Comparison of ENCODE assay signal across 1 cellular context in the genomic region with DNA sequence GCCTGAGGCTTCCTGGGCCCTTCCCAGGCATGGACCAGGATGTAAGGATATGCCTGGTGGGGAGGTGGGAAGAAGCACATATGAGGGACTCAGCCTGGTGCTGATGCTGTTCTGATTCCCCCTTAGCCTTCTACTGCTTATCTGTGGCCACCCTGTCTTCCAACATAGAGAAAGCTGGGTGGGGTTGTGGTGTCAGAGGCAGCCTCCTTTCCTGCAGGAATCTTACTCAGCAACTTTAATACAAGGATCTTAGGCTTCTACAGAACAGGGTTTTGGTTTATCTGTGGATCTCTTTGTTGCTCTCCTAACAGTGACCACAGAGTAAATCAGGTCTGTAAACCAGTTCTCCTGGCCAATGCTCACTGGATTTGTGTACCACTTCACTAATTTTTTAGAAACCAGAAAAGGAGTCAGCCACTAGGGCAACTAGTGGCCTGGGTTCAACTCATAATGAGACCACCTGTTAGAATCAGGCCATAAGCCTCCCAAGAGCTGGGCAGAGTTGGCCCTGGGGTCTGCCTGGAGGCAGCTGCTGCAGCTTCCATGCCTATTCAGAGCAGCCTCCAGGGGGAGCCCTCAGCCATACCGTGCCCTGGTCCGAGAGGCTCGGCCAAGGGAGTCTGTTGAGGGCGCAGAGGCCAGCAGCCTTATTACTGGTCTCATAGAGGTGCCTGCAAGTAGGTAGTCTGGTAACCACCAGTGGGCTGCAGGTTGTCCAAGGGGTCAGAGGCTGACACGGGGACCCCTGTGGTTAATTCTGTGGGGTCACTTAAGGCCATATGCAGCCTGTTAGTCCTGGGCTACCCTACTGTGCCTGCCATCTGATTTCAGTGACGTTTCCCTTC.
TF ChIP-seq lines count a peak whose summit lies in the region.

No MANE protein-coding gene starts in this region.

TF ChIP-seq in IMR-90, 13 proteins besides CTCF, POLR2A, EP300 and RAD21 (continued from another document):
- TF ChIP-seq CHD1 (IDR thresholded peaks at IDR 0.05; ENCODE audit: low read depth, low read length) (no peak), NFE2L2 (IDR thresholded peaks at IDR 0.05; ENCODE audit: low read depth, low read length) (no peak)
